Comparison of ENCODE assay signal across 16 cellular contexts in the genomic region with DNA sequence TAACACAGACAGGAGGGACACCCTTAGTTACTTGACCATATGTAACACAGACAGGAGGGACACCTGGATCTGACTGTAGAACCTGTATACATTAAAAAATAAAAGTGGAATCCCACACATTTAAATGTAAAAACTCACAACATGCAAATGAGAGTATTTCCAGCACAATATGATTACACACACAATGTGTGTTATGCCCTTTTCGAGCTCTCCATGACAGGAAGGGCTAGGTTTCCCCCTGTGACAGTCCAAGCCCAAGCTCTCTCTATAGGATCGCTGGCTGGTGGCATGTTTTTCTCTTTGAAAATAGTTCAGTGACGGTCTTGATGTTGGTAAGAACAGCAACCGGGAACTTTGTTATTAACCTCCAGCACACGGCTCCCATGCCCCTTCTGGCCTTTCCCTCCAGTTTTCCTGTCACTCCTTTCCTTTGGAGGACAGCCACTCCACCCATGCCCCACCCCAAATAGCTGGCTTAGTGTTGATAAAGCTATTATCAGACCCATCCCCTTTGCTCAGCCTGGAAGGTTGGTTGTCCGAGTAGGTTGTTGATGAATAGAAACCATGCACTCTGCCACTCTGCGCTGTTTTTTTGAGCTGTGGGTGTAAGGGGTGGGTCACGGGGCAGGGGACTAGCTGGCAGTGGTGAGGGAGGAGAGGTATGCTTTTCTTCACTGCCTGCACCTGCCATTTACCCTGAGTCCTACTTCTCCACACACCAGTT. TPM values are rescaled to one million over a fixed set of nuclear protein-coding genes. Genes with fewer than 3 reads are reported as not detected.
A peak's percentile ranks its signal among the peaks of the same experiment; 100 is the strongest.
DNase-seq lines count a peak whose midpoint lies in the region; ATAC-seq, FAIRE-seq and TF ChIP-seq lines count a peak whose summit lies in the region.
"Had no signal": no experiment of that assay in that cellular context is flagged by ENCODE, and none has a peak within 500 bp of the region (broad histone marks: within the 10 kb centered on the region; RNA-seq: fewer than 3 reads in every experiment).

No MANE protein-coding gene starts in this region.

- CTCF ChIA-PET in GM12878 (lab: Yijun Ruan, JAX): interaction anchor here (0.6 to 5.0 kb wide), 11 partner anchors 9 to 1120 kb away, joined by 3 to 26 read pairs (median 4); partner anchors contain the start of gene FAM98A

- H3K27ac ChIP-seq in GM12878 (ENCODE audit: control insufficient read depth, insufficient read depth) (peak overlapping the region; percentile 97), lung (ENCODE audit: low read depth in 1 of 2, low read length in 1 of 2) (peak overlapping the region; percentile 74 to 78)
- H3K27ac ChIP-seq: coronary artery, SJSA1, VCaP had no signal

- H3K4me3 ChIP-seq in GM12878 (peak overlapping the region; percentile 91), lung (no peak overlapping the region)
- H3K4me3 ChIP-seq: coronary artery, SJSA1 had no signal

- RAD21 ChIA-PET in GM12878 (lab: Charles Lee; ENCODE audit: unreplicated experiment): interaction anchor here (0.6 to 9.7 kb wide), 9 partner anchors 14 to 851 kb away, joined by 3 to 222 read pairs (median 5); partner anchors contain the start of genes FAM98A and TTC27

- POLR2A ChIA-PET in GM12878 (lab: Charles Lee): interaction anchor here (1.1 to 3.9 kb wide), 8 partner anchors 9 to 96 kb away, joined by 3 to 23 read pairs (median 6); no protein-coding TSS in a partner anchor

- peak overlapping the region; percentile 92 for H3K9ac ChIP-seq in GM12878 (ENCODE audit: control insufficient read depth, insufficient read depth, low read length)

- H3K9me3 ChIP-seq in GM12878 (replicated peaks; ENCODE audit: control insufficient read depth, insufficient read depth, low read length) (no peaks in the 10 kb centered on the region), lung (ENCODE audit: control insufficient read depth in 2 of 2, insufficient read depth in 1 of 2, low read length in 1 of 2) (no peaks in the 10 kb centered on the region)
- H3K9me3 ChIP-seq: SJSA1 had no signal

- peak; percentile 59 for TF ChIP-seq POLR2A in GM19099 (IDR thresholded peaks at IDR 0.05; ENCODE audit: extremely low read depth, insufficient read length, low read depth)
- TF ChIP-seq POLR2A in GM12878 (IDR thresholded peaks at IDR 0.05; ENCODE audit: low read depth, low read length): peak; percentile 51; the same call in 1 of the 2 replicates

- in situ Hi-C loops in GM12878 (cut with MboI): loop anchor here (25.0 kb wide), 1 partner anchor 1208 kb away; no protein-coding TSS in a partner anchor

- intact Hi-C loops in GM12878 (cut with micrococcal nuclease; ENCODE audit: unreplicated experiment): loop anchor here (5.0 kb wide), 2 partner anchors 33 to 118 kb away; partner anchors contain the start of gene FAM98A

- H3K79me2 ChIP-seq in GM12878 (ENCODE audit: control insufficient read depth, insufficient read depth, low read length): peaks cover 72% of the 10 kb centered on the region

- H3K4me1 ChIP-seq in GM12878 (ENCODE audit: control insufficient read depth, insufficient read depth, low read length) (peaks cover 10% of the 10 kb centered on the region; the same call in 1 of the 2 replicates), lung (ENCODE audit: control insufficient read depth in 2 of 2, insufficient read depth in 2 of 2, low read length in 2 of 2) (peaks cover 4 to 21% of the 10 kb centered on the region in 2 donors)

- SMC1A ChIA-PET in GM12878 (lab: Charles Lee; ENCODE audit: uncharacterized antibody, unreplicated experiment): interaction anchor here (0.6 to 9.6 kb wide), 12 partner anchors 9 to 1044 kb away, joined by 3 to 258 read pairs (median 5); partner anchors contain the start of gene FAM98A

- H3K27me3 ChIP-seq in GM12878 (replicated peaks in 1 of 2; ENCODE audit: control insufficient read depth in 2 of 2, insufficient read depth in 2 of 2, low read length in 1 of 2): no peaks in the 10 kb centered on the region
- H3K27me3 ChIP-seq in lung (ENCODE audit: control insufficient read depth, insufficient read depth): no peaks in the 10 kb centered on the region
- H3K27me3 ChIP-seq: SJSA1 had no signal

- TF ChIP-seq RAD21 in GM12878 (IDR thresholded peaks at IDR 0.05; ENCODE audit: insufficient read depth, low read depth, low read length): no peak

- ATAC-seq in GM12878 (peak; percentile 11), lung (ENCODE audit: insufficient read depth, low FRiP score) (no peak), GM21367 (IDR thresholded peaks at IDR 0.05; ENCODE audit: unreplicated experiment) (no peak)
- ATAC-seq: naive thymus-derived CD4-positive, alpha-beta T cell had no signal

- no TSS peak for BruUV-seq in GM12878 (replicated peaks; lab: Mats Ljungman, UMichigan)

- H3K36me3 ChIP-seq in GM12878 (ENCODE audit: control insufficient read depth in 2 of 2, insufficient read depth in 2 of 2, low read length in 1 of 2) (peaks cover 0 to 4% of the 10 kb centered on the region in 2 experiments; a peak in 1 of 4 replicates), lung (ENCODE audit: control insufficient read depth in 2 of 2, insufficient read depth in 2 of 2, low read length in 2 of 2) (no peaks in the 10 kb centered on the region)
- H3K36me3 ChIP-seq: SJSA1 had no signal

- 2% methylated on average over 8 of the region's 8 CpGs for WGBS in GM12878 (ENCODE audit: insufficient coverage, insufficient replicate concordance, low lambda C conversion rate, missing lambda C conversion rate)
- 66 to 68% methylated on average over 8 of the region's 8 CpGs for WGBS in lung, 2 donors

- peak; percentile 35 for DNase-seq in CD1c-positive myeloid dendritic cell (ENCODE audit: extremely low spot score)
- no peak for DNase-seq in GM12878 (ENCODE audit: low read depth, low spot score)
- DNase-seq in lung (ENCODE audit: low spot score): no peak
- no peak for DNase-seq in foreskin melanocyte
- DNase-seq in NCI-H2227 (lab: John Stamatoyannopoulos, UW; ENCODE audit: unreplicated experiment): no peak
- DNase-seq in cerebellar nuclear complex (lab: John Stamatoyannopoulos, UW): no peak
- DNase-seq: activated naive CD8-positive, alpha-beta T cell treated with anti-CD3 and anti-CD28 coated beads, Interleukin-2, amount 10 ng/mL, durations not matched to agents 7 days and 5 days; HCEC 1CT; naive thymus-derived CD4-positive, alpha-beta T cell; NCI-H1105; NCI-H526 had no signal

- no peak for TF ChIP-seq EP300 in GM12878 (IDR thresholded peaks at IDR 0.05; ENCODE audit: borderline replicate concordance in 1 of 2, control insufficient read depth in 1 of 2, low read depth in 2 of 2, low read length in 2 of 2)

- no peak overlapping the region for H2AFZ ChIP-seq in GM12878 (ENCODE audit: control insufficient read depth, low read depth, low read length)

- H4K20me1 ChIP-seq in GM12878 (ENCODE audit: control insufficient read depth, insufficient read depth): no peaks in the 10 kb centered on the region

- H3K4me2 ChIP-seq in GM12878 (ENCODE audit: control insufficient read depth, insufficient read depth): peak overlapping the region; percentile 91

- FAIRE-seq in GM12878 (lab: Jason Lieb, UNC): no peak

- no peak for TF ChIP-seq CTCF in GM12878 (IDR thresholded peaks at IDR 0.05 in 2 of 3, conservative IDR thresholded peaks at IDR 0.05 in 1 of 3; ENCODE audit: control insufficient read depth in 2 of 3, extremely low read depth in 1 of 3, insufficient read depth in 1 of 3, low read depth in 3 of 3, low read length in 3 of 3)
- TF ChIP-seq CTCF in lung (IDR thresholded peaks at IDR 0.05; ENCODE audit: control extremely low read depth, extremely low read depth): no peak

TF ChIP-seq in GM12878, 131 proteins besides CTCF, POLR2A, EP300 and RAD21 (continues in another document):
- no peak for TF ChIP-seq ZNF207 (IDR thresholded peaks at IDR 0.05; ENCODE audit: borderline replicate concordance)
- peak; percentile 21 to 54; a peak in 2 of 4 replicates for TF ChIP-seq SRF (IDR thresholded peaks at IDR 0.05; ENCODE audit: low read depth in 2 of 2, low read length in 2 of 2)
- no peak for TF ChIP-seq FOS (IDR thresholded peaks at IDR 0.05; ENCODE audit: borderline replicate concordance, extremely low read depth, insufficient read length)
- TF ChIP-seq SREBF1 (IDR thresholded peaks at IDR 0.05; ENCODE audit: low read length): no peak
- TF ChIP-seq CREM (IDR thresholded peaks at IDR 0.05; ENCODE audit: low read depth): 0 out of 2 replicates have a peak, but pooled peaks have one; percentile 10
- no peak for TF ChIP-seq RCOR1 (conservative IDR thresholded peaks at IDR 0.05; ENCODE audit: low read depth, low read length)
- no peak for TF ChIP-seq RAD51 (IDR thresholded peaks at IDR 0.05)
- peak; percentile 34 for TF ChIP-seq EED (IDR thresholded peaks at IDR 0.05; ENCODE audit: low read depth)
- no peak for TF ChIP-seq NR2F1 (conservative IDR thresholded peaks at IDR 0.05)
- TF ChIP-seq MYC (IDR thresholded peaks at IDR 0.05; ENCODE audit: insufficient read depth, insufficient read length, insufficient replicate concordance, low read length, severe bottlenecking): no peak
- TF ChIP-seq YY1 (IDR thresholded peaks at IDR 0.05; ENCODE audit: low read depth, low read length): 0 out of 2 replicates have a peak, but pooled peaks have one; percentile 18
- 0 out of 2 replicates have a peak, but pooled peaks have one; percentile 52 for TF ChIP-seq SMAD5 (IDR thresholded peaks at IDR 0.05; ENCODE audit: low read depth)
- TF ChIP-seq POU2F2 (IDR thresholded peaks at IDR 0.05; ENCODE audit: borderline replicate concordance, low read depth, low read length): 0 out of 3 replicates have a peak, but pooled peaks have one; percentile 10
- peak; percentile 23; the same call in 1 of the 2 replicates for TF ChIP-seq MXI1 (IDR thresholded peaks at IDR 0.05; ENCODE audit: low read depth, low read length)

RNA-seq across cellular contexts. Expression of gene RASGRP3, which starts 2.7 kb away (rescaled TPM):
- 228 and 235 TPM in 2 replicates for total RNA-seq in GM12878 (2013; cell fraction: nucleolus; rRNA removed)
- total RNA-seq in GM12878 (2014; rRNA removed): 106 and 107 TPM in 2 replicates
- 88.8 and 91.2 TPM in 2 replicates for total RNA-seq in GM12878 (2014; rRNA removed; fragmentation: Illumina TruSeq; extraction: Trizol)
- total RNA-seq in GM12878 (2021): 61.7 and 64.5 TPM in 2 replicates
- polyA plus RNA-seq in GM12878 (2011; ENCODE audit: low read depth): 104 TPM
- 42.2 and 46.6 TPM in 2 replicates for polyA plus RNA-seq in GM12878 (2011; rRNA removed)
- 30.6 and 42.1 TPM in 2 replicates for polyA plus RNA-seq in GM12878 (2011; cell fraction: cytosol; rRNA removed)
- 41.1 and 62.6 TPM in 2 replicates for polyA plus RNA-seq in GM12878 (2011; cell fraction: nucleus; rRNA removed)
- 105 and 110 TPM in 2 replicates for polyA plus RNA-seq in GM12878 (2012)
- 72.9 and 79.7 TPM in 2 replicates for polyA plus RNA-seq in GM12878 (2014; fragmentation: Illumina TruSeq; extraction: Trizol)
- polyA plus RNA-seq in GM12878 (2014; fragmentation: Nextera tagmentation; extraction: Ambion mirVana): 10 to 100 TPM; 31.6 to 40.2 TPM
- 74.4 and 77.6 TPM in 2 replicates for polyA plus RNA-seq in GM12878 (2014; rRNA removed)
- polyA plus RNA-seq in GM12878 (2016; fragmentation: Nextera tagmentation; extraction: Ambion mirVana): 10 to 100 TPM; 64.4 to 65.1 TPM
- polyA minus RNA-seq in GM12878 (2011; rRNA and poly(A)+ RNA removed): 51.7 and 81.6 TPM in 2 replicates
- 16.2 and 16.8 TPM in 2 replicates for polyA minus RNA-seq in GM12878 (2011; cell fraction: cytosol; rRNA and poly(A)+ RNA removed)
- polyA minus RNA-seq in GM12878 (2011; cell fraction: nucleus; rRNA and poly(A)+ RNA removed): 30.9 and 34.6 TPM in 2 replicates
- 10 to 100 TPM; 14.7 to 36.6 TPM for total RNA-seq in lung
- polyA plus RNA-seq in lung: 1 to 10 TPM; 3.6 to 6.3 TPM
